In genomic region chr2:11688222-11689069, GRCh38 we compare ENCODE assay signal across 8 cellular contexts. TPM values are rescaled to one million over a fixed set of nuclear protein-coding genes. Genes with fewer than 3 reads are reported as not detected.
DNase-seq lines count a peak whose midpoint lies in the region; ATAC-seq, FAIRE-seq and TF ChIP-seq lines count a peak whose summit lies in the region.

No MANE protein-coding gene starts in this region.

- H3K4me2 ChIP-seq in OCI-LY7 (ENCODE audit: low read length) (peak overlapping the region; percentile 46; the same call in 1 of the 2 replicates), endothelial cell of umbilical vein (ENCODE audit: insufficient read depth, low read length) (peak overlapping the region; percentile 70)

- BruUV-seq in OCI-LY7 (replicated peaks; lab: Mats Ljungman, UMichigan) = no TSS peak
- BruUV-seq in endothelial cell of umbilical vein (replicated peaks; lab: Mats Ljungman, UMichigan) = no TSS peak

- DNase-seq in AML-193 (lab: John Stamatoyannopoulos, UW) (peak; percentile 86 to 90), OCI-LY7 (ENCODE audit: low spot score) (peak; percentile 82), activated T-cell treated with anti-CD3 and anti-CD28 coated beads for 1 hour (ENCODE audit: low read depth) (peak; percentile 74), endothelial cell of umbilical vein (ENCODE audit: low read depth, low spot score) (peak; percentile 84)
- DNase-seq in stimulated activated CD8-positive, alpha-beta memory T cell treated with anti-CD3 and anti-CD28 coated beads, Interleukin-4, amount 100 ng/mL, for 48 hours = peak; percentile 92

- H3K4me3 ChIP-seq in OCI-LY7 (ENCODE audit: low read depth, low read length, poor library complexity, severe bottlenecking) (no peak overlapping the region), endothelial cell of umbilical vein (replicated peaks in 1 of 3; ENCODE audit: insufficient read depth in 1 of 3, low read depth in 1 of 3, low read length in 3 of 3) (peak overlapping the region in 1 of 3 experiments; percentile 7), muscle layer of duodenum (ENCODE audit: low read depth in 1 of 2, low read length in 2 of 2) (peak overlapping the region; percentile 2 to 30)

- H3K27me3 ChIP-seq in endothelial cell of umbilical vein (ENCODE audit: control insufficient read depth in 2 of 2, insufficient read depth in 2 of 2, low read length in 2 of 2) = peaks cover 4 to 8% of the 10 kb centered on the region in 2 experiments
- H3K27me3 ChIP-seq in muscle layer of duodenum (ENCODE audit: low read depth, low read length) = peaks cover 5% of the 10 kb centered on the region

- no peak for TF ChIP-seq POLR2A in endothelial cell of umbilical vein (IDR thresholded peaks at IDR 0.05; ENCODE audit: low read depth, low read length)

- no peaks in the 10 kb centered on the region for H3K9me1 ChIP-seq in endothelial cell of umbilical vein (replicated peaks; ENCODE audit: control insufficient read depth, extremely low read depth, insufficient read depth, low read length)

- H3K4me1 ChIP-seq in OCI-LY7 (ENCODE audit: insufficient read depth, low read length, poor library complexity, severe bottlenecking) (peaks cover 10% of the 10 kb centered on the region), endothelial cell of umbilical vein (ENCODE audit: control insufficient read depth, extremely low read depth, insufficient read depth, low read length) (peaks cover 3% of the 10 kb centered on the region), muscle layer of duodenum (ENCODE audit: control insufficient read depth in 1 of 2, insufficient read depth in 2 of 2, low read length in 2 of 2) (peaks cover 0 to 10% of the 10 kb centered on the region in 2 donors)

- H3K36me3 ChIP-seq in OCI-LY7 (ENCODE audit: insufficient read depth, low read length) (no peaks in the 10 kb centered on the region), endothelial cell of umbilical vein (ENCODE audit: control insufficient read depth in 2 of 2, extremely low read depth in 1 of 2, insufficient read depth in 2 of 2, low read length in 2 of 2) (no peaks in the 10 kb centered on the region), muscle layer of duodenum (ENCODE audit: control insufficient read depth in 1 of 2, insufficient read depth in 2 of 2, low read length in 2 of 2) (no peaks in the 10 kb centered on the region)

- no peak overlapping the region for H3K27ac ChIP-seq in OCI-LY7 (ENCODE audit: low read depth, low read length, poor library complexity, severe bottlenecking)
- no peak overlapping the region for H3K27ac ChIP-seq in endothelial cell of umbilical vein (ENCODE audit: insufficient read depth, low read depth, low read length)
- no peak overlapping the region for H3K27ac ChIP-seq in muscle layer of duodenum (ENCODE audit: low read length)

- POLR2A ChIA-PET in OCI-LY7 (lab: Charles Lee) (interaction anchor here (0.8 kb wide), 1 partner anchor 63 kb away, joined by 4 read pairs; no protein-coding TSS in a partner anchor), endothelial cell of umbilical vein (lab: Charles Lee) (interaction anchor here (0.9 kb wide), 1 partner anchor 56 kb away, joined by 3 read pairs; no protein-coding TSS in a partner anchor)

- H3K9ac ChIP-seq in endothelial cell of umbilical vein (replicated peaks; ENCODE audit: extremely low read depth, insufficient read depth, low read length) = no peak overlapping the region

- dilution Hi-C loops in endothelial cell of umbilical vein (cut with MboI; ENCODE audit: extremely low pct_ligation_motif_present, low sequenced_read_pairs) = no loop called here

- TF ChIP-seq CTCF in OCI-LY7 (conservative IDR thresholded peaks at IDR 0.05; ENCODE audit: low read length) (peak; percentile 98), endothelial cell of umbilical vein (IDR thresholded peaks at IDR 0.05; ENCODE audit: extremely low read depth in 1 of 2, insufficient read depth in 1 of 2, low read depth in 1 of 2, low read length in 2 of 2) (peak; percentile 88 to 91)

- intact Hi-C loops in OCI-LY7 (cut with micrococcal nuclease; ENCODE audit: unreplicated experiment) = loop anchor here (1.0 kb wide), 1 partner anchor 91 kb away; no protein-coding TSS in a partner anchor
- intact Hi-C loops in endothelial cell of umbilical vein (cut with micrococcal nuclease) = loop anchor here (1.0 kb wide), 3 partner anchors 56 to 96 kb away; no protein-coding TSS in a partner anchor

- no peaks in the 10 kb centered on the region for H3K9me2 ChIP-seq in OCI-LY7 (ENCODE audit: insufficient read depth, low read length)

- CTCF ChIA-PET in OCI-LY7 (lab: Charles Lee; ENCODE audit: unreplicated experiment) = interaction anchor here (0.7 to 1.1 kb wide), 4 partner anchors 51 to 97 kb away, joined by 3 to 5 read pairs (median 3); no protein-coding TSS in a partner anchor
- CTCF ChIA-PET in endothelial cell of umbilical vein (lab: Charles Lee) = interaction anchor here (0.7 to 5.7 kb wide), 36 partner anchors 9 to 866 kb away, joined by 3 to 188 read pairs (median 5); partner anchors contain the start of genes LPIN1 and NTSR2

- peak; percentile 80 for FAIRE-seq in endothelial cell of umbilical vein (lab: Jason Lieb, UNC)

- ATAC-seq in GM19043 (IDR thresholded peaks at IDR 0.05; ENCODE audit: low read depth, unreplicated experiment) (peak; percentile 69), HG03460 (IDR thresholded peaks at IDR 0.05; ENCODE audit: unreplicated experiment) (peak; percentile 68)

- H2AFZ ChIP-seq in OCI-LY7 (ENCODE audit: low read length) (peak overlapping the region; percentile 56; the same call in 1 of the 2 replicates), endothelial cell of umbilical vein (ENCODE audit: low read depth, low read length) (peak overlapping the region; percentile 90)

- H4K20me1 ChIP-seq in OCI-LY7 (ENCODE audit: insufficient read depth, low read length) (no peaks in the 10 kb centered on the region), endothelial cell of umbilical vein (replicated peaks; ENCODE audit: control insufficient read depth, extremely low read depth, insufficient read depth, low read length) (no peaks in the 10 kb centered on the region)

- H3K79me2 ChIP-seq in OCI-LY7 (ENCODE audit: insufficient read depth, low read depth, low read length) = no peaks in the 10 kb centered on the region
- no peaks in the 10 kb centered on the region for H3K79me2 ChIP-seq in endothelial cell of umbilical vein (ENCODE audit: control insufficient read depth, insufficient read depth, low read length)

- no peaks in the 10 kb centered on the region for H3K9me3 ChIP-seq in OCI-LY7 (ENCODE audit: low read length)
- H3K9me3 ChIP-seq in endothelial cell of umbilical vein (replicated peaks; ENCODE audit: control insufficient read depth, insufficient read depth, low read length) = no peaks in the 10 kb centered on the region
- H3K9me3 ChIP-seq in muscle layer of duodenum (ENCODE audit: control insufficient read depth in 1 of 2, low read length in 2 of 2) = no peaks in the 10 kb centered on the region

TF ChIP-seq in endothelial cell of umbilical vein, 7 proteins besides CTCF, POLR2A, EP300 and RAD21:
- TF ChIP-seq JUN (IDR thresholded peaks at IDR 0.05; ENCODE audit: borderline replicate concordance, insufficient read depth, insufficient read length, low read depth) = no peak
- TF ChIP-seq FOS (IDR thresholded peaks at IDR 0.05; ENCODE audit: borderline replicate concordance, insufficient read depth, low read length) = no peak
- TF ChIP-seq MYC (IDR thresholded peaks at IDR 0.05; ENCODE audit: low read depth, low read length) = no peak
- TF ChIP-seq GATA2 (IDR thresholded peaks at IDR 0.05; ENCODE audit: insufficient read depth, insufficient read length, low read depth, low read length) = no peak
- no peak for TF ChIP-seq MAX (IDR thresholded peaks at IDR 0.05; ENCODE audit: insufficient read depth, insufficient read length)

RNA-seq across cellular contexts. Expression of gene NTSR2, which starts 18.5 kb away (rescaled TPM):
- total RNA-seq in OCI-LY7 (2014; rRNA removed; shearing (Covaris generic)) = not detected in 2 replicates
- total RNA-seq in OCI-LY7 (2022) = not detected in 2 replicates
- not detected in 2 replicates for total RNA-seq in endothelial cell of umbilical vein
- not detected in 2 replicates for polyA plus RNA-seq in endothelial cell of umbilical vein
- polyA plus RNA-seq in endothelial cell of umbilical vein (2011; cell fraction: cytosol; rRNA removed) = not detected in 2 replicates
- not detected in 2 replicates for polyA plus RNA-seq in endothelial cell of umbilical vein (2011; cell fraction: nucleus; rRNA removed)
- polyA plus RNA-seq in endothelial cell of umbilical vein (2012) = not detected in 2 replicates
- polyA minus RNA-seq in endothelial cell of umbilical vein = not detected in 2 replicates
- not detected for polyA minus RNA-seq in endothelial cell of umbilical vein (2011; cell fraction: cytosol; rRNA and poly(A)+ RNA removed)
- not detected in 2 replicates for polyA minus RNA-seq in endothelial cell of umbilical vein (2011; cell fraction: nucleus; rRNA and poly(A)+ RNA removed)

RNA-seq across cellular contexts. Expression of gene LPIN1, which starts 58.0 kb away (rescaled TPM):
- total RNA-seq in OCI-LY7 (2014; rRNA removed; shearing (Covaris generic)) = 46.6 and 56.9 TPM in 2 replicates
- 65.6 and 70.2 TPM in 2 replicates for total RNA-seq in OCI-LY7 (2022)
- total RNA-seq in endothelial cell of umbilical vein = 66.6 and 80.4 TPM in 2 replicates
- polyA plus RNA-seq in endothelial cell of umbilical vein = 19.5 and 26.6 TPM in 2 replicates
- 26.1 TPM in 2 replicates for polyA plus RNA-seq in endothelial cell of umbilical vein (2011; cell fraction: cytosol; rRNA removed)
- polyA plus RNA-seq in endothelial cell of umbilical vein (2011; cell fraction: nucleus; rRNA removed) = 77.8 and 85.7 TPM in 2 replicates
- polyA plus RNA-seq in endothelial cell of umbilical vein (2012) = 25.5 and 31.7 TPM in 2 replicates
- polyA minus RNA-seq in endothelial cell of umbilical vein = 46.4 and 48.3 TPM in 2 replicates
- 12.7 TPM for polyA minus RNA-seq in endothelial cell of umbilical vein (2011; cell fraction: cytosol; rRNA and poly(A)+ RNA removed)
- 47.4 and 60.8 TPM in 2 replicates for polyA minus RNA-seq in endothelial cell of umbilical vein (2011; cell fraction: nucleus; rRNA and poly(A)+ RNA removed)
